8 cellular contexts compared by ENCODE assay signal in genomic region chr21:38277501-38278111, GRCh38.
DNase-seq lines count a peak whose midpoint lies in the region; ATAC-seq and TF ChIP-seq lines count a peak whose summit lies in the region.

No MANE protein-coding gene starts in this region.

- no peaks in the 10 kb centered on the region for H3K9me3 ChIP-seq in neutrophil

- no peak overlapping the region for H3K4me3 ChIP-seq in choroid plexus epithelial cell (ENCODE audit: low read depth, low read length)
- H3K4me3 ChIP-seq in neutrophil (ENCODE audit: low read depth in 1 of 2, low read length in 1 of 2) = peak overlapping the region; percentile 48 to 49

- no peak for TF ChIP-seq CTCF in choroid plexus epithelial cell (conservative IDR thresholded peaks at IDR 0.05; ENCODE audit: low read depth, low read length)
- peak; percentile 8 for TF ChIP-seq CTCF in neutrophil (IDR thresholded peaks at IDR 0.05)

- ATAC-seq in HG03521 (IDR thresholded peaks at IDR 0.05; ENCODE audit: unreplicated experiment) (no peak), GM21367 (IDR thresholded peaks at IDR 0.05; ENCODE audit: unreplicated experiment) (no peak)

- peaks cover 98 to 100% of the 10 kb centered on the region in 2 experiments for H3K4me1 ChIP-seq in neutrophil (ENCODE audit: control insufficient read depth in 1 of 2, insufficient read depth in 1 of 2, low read depth in 1 of 2, low read length in 1 of 2)

- peak overlapping the region; percentile 90 for H3K27ac ChIP-seq in neutrophil

- no peaks in the 10 kb centered on the region for H3K27me3 ChIP-seq in neutrophil

- peaks cover 33% of the 10 kb centered on the region for H3K36me3 ChIP-seq in neutrophil

- DNase-seq in GDM1 (lab: John Stamatoyannopoulos, UW) (peak; percentile 11), NOMO-1 (lab: John Stamatoyannopoulos, UW; ENCODE audit: unreplicated experiment in 2 of 2) (peak; percentile 83 to 98), choroid plexus epithelial cell (ENCODE audit: low read depth) (peak; percentile 99), iPS-NIHi7 (ENCODE audit: extremely low spot score) (no peak), NCI-H748 treated with DMSO at 0.1 percent for 48 hours (lab: John Stamatoyannopoulos, UW) (no peak)

Comparison
In these comparisons a context has a peak if more than half of its experiments do, and no peak if none do; other contexts are left out.
1. DNase-seq: peak in GDM1 (single experiment), NOMO-1 (2 of 2) and choroid plexus epithelial cell (single experiment); none in iPS-NIHi7 (single experiment) and NCI-H748 treated with DMSO at 0.1 percent for 48 hours (single experiment).